Comparison of ENCODE assay signal across 12 cellular contexts in genomic region chr3:114900908-114901307, GRCh38.
DNase-seq lines count a peak whose midpoint lies in the region; ATAC-seq and TF ChIP-seq lines count a peak whose summit lies in the region.
"Had no signal": no experiment of that assay in that cellular context is flagged by ENCODE, and none has a peak within 500 bp of the region (broad histone marks: within the 10 kb centered on the region; RNA-seq: fewer than 3 reads in every experiment).

No MANE protein-coding gene starts in this region.

- no peaks in the 10 kb centered on the region for H3K27me3 Mint-ChIP-seq in naive thymus-derived CD8-positive, alpha-beta T cell

- POLR2A ChIA-PET in naive thymus-derived CD8-positive, alpha-beta T cell (lab: Charles Lee): no interaction called here

- DNase-seq in KG1 (lab: John Stamatoyannopoulos, UW) (peak; percentile 77), brain microvascular endothelial cell (no peak), left lung (no peak), stomach (no peak), NCI-H2171 (lab: John Stamatoyannopoulos, UW) (no peak), NOMO-1 (lab: John Stamatoyannopoulos, UW; ENCODE audit: unreplicated experiment in 2 of 2) (no peak)
- DNase-seq in naive thymus-derived CD8-positive, alpha-beta T cell: no peak
- DNase-seq: activated CD4-positive, alpha-beta T cell treated with anti-CD3 and anti-CD28 coated beads, Interleukin-2, amount 50 U/mL, for 4 hours; midbrain; SW 1271 had no signal

- intact Hi-C loops in left lung (cut with DNase I) (no loop called here), stomach (cut with DNase I; ENCODE audit: low total_unique reads) (no loop called here)

- no peaks in the 10 kb centered on the region for H3K9me3 Mint-ChIP-seq in naive thymus-derived CD8-positive, alpha-beta T cell

- H3K27ac ChIP-seq in brain microvascular endothelial cell (no peak overlapping the region), left lung (peak overlapping the region; percentile 57 to 68), stomach (peak overlapping the region in 4 of 5 donors; percentile 50 to 77 (median 72))
- H3K27ac ChIP-seq: testis had no signal

- H3K27ac Mint-ChIP-seq in naive thymus-derived CD8-positive, alpha-beta T cell: peak overlapping the region in 2 of 10 donors; percentile 0 to 11

- no peak for TF ChIP-seq POLR2A in stomach (IDR thresholded peaks at IDR 0.05)

- peaks cover 10 to 46% (median 21%) of the 10 kb centered on the region in 4 donors for H3K4me1 Mint-ChIP-seq in naive thymus-derived CD8-positive, alpha-beta T cell

- H3K27me3 ChIP-seq in brain microvascular endothelial cell (replicated peaks): no peaks in the 10 kb centered on the region
- H3K27me3 ChIP-seq in left lung: no peaks in the 10 kb centered on the region
- H3K27me3 ChIP-seq in stomach: no peaks in the 10 kb centered on the region
- H3K27me3 ChIP-seq: testis had no signal

- H3K9me3 ChIP-seq in left lung (no peaks in the 10 kb centered on the region), stomach (no peaks in the 10 kb centered on the region)
- H3K9me3 ChIP-seq: testis had no signal

- H3K4me3 ChIP-seq in brain microvascular endothelial cell (ENCODE audit: low read depth, low read length) (peak overlapping the region; percentile 35), left lung (peak overlapping the region in 1 of 2 donors; percentile 25), stomach (peak overlapping the region; percentile 34 to 35 (median 34))
- H3K4me3 ChIP-seq: testis had no signal

- peaks cover 6 to 23% (median 14%) of the 10 kb centered on the region in 3 donors for H3K36me3 Mint-ChIP-seq in naive thymus-derived CD8-positive, alpha-beta T cell

- TF ChIP-seq EP300 in stomach (IDR thresholded peaks at IDR 0.05): no peak

- in situ Hi-C loops in brain microvascular endothelial cell (cut with HindIII; ENCODE audit: low pct_ligation_motif_present, low sequenced_read_pairs): no loop called here

- H3K36me3 ChIP-seq in brain microvascular endothelial cell (replicated peaks) (no peaks in the 10 kb centered on the region), left lung (no peaks in the 10 kb centered on the region), stomach (no peaks in the 10 kb centered on the region)

- no peak overlapping the region for H3K4me3 Mint-ChIP-seq in naive thymus-derived CD8-positive, alpha-beta T cell

- TF ChIP-seq CTCF in brain microvascular endothelial cell (IDR thresholded peaks at IDR 0.05; ENCODE audit: low read depth, low read length, missing control alignments) (no peak), left lung (IDR thresholded peaks at IDR 0.05) (no peak), stomach (IDR thresholded peaks at IDR 0.05) (no peak)

- ATAC-seq in left lung (peak; percentile 56), GM19023 (IDR thresholded peaks at IDR 0.05; ENCODE audit: unreplicated experiment) (no peak)
- no peak for ATAC-seq in naive thymus-derived CD8-positive, alpha-beta T cell

- 50 to 71% (median 63%) methylated on average over 8 of the region's 8 CpGs for WGBS in stomach, 5 donors

- no peaks in the 10 kb centered on the region for H3K4me1 ChIP-seq in left lung
- peaks cover 0 to 51% (median 25%) of the 10 kb centered on the region in 4 donors for H3K4me1 ChIP-seq in stomach
